ENCODE assay signal across 8 cellular contexts in the genomic region with DNA sequence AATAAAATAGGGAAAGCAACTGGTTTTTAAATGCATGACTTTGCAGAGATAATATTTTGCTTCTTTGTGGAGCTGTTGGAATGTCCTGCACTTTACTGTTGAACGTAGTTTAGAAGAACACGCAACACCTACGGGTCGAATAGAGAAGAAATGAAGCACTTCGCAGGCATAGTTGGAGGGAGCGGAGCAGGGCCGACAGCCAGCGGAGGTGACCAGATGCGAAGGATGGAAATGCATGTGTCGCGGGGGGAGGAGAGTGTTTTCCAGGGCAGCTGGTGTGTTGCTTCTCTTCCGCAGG. TPM values are rescaled to one million over a fixed set of nuclear protein-coding genes. Genes with fewer than 3 reads are reported as not detected.
DNase-seq lines count a peak whose midpoint lies in the region; ATAC-seq and TF ChIP-seq lines count a peak whose summit lies in the region.

No MANE protein-coding gene starts in this region.

- no peaks in the 10 kb centered on the region for H3K27me3 ChIP-seq in OCI-LY1 (ENCODE audit: insufficient read depth, low read length)
- H3K27me3 ChIP-seq in mesenchymal stem cell (ENCODE audit: control insufficient read depth in 1 of 2, insufficient read depth in 1 of 2, low read length in 2 of 2), result no peaks in the 10 kb centered on the region

- peaks cover 6% of the 10 kb centered on the region for H3K36me3 ChIP-seq in OCI-LY1 (ENCODE audit: insufficient read depth, low read length)
- peaks cover 4% of the 10 kb centered on the region in 2 experiments for H3K36me3 ChIP-seq in mesenchymal stem cell (ENCODE audit: control insufficient read depth in 1 of 2, insufficient read depth in 2 of 2, low read depth in 1 of 2, low read length in 2 of 2)

- H3K14ac ChIP-seq in mesenchymal stem cell (ENCODE audit: low read length in 2 of 2), result peak overlapping the region in 1 of 2 experiments; percentile 72

- WGBS in mesenchymal stem cell, result 4% methylated on average over 12 of the region's 12 CpGs

- H3K79me1 ChIP-seq in mesenchymal stem cell (replicated peaks; ENCODE audit: low read length, poor library complexity, severe bottlenecking), result peaks cover 7% of the 10 kb centered on the region

- no peaks in the 10 kb centered on the region for H3K9me2 ChIP-seq in OCI-LY1 (ENCODE audit: low read depth, low read length)

- H3K4me1 ChIP-seq in OCI-LY1 (ENCODE audit: insufficient read depth, low read length, severe bottlenecking) (peaks cover 38% of the 10 kb centered on the region), mesenchymal stem cell (ENCODE audit: control insufficient read depth, insufficient read depth, low read depth, low read length) (peaks cover 9% of the 10 kb centered on the region)

- peak overlapping the region; percentile 58 for H4K8ac ChIP-seq in mesenchymal stem cell (ENCODE audit: low read length)

- H3K9ac ChIP-seq in OCI-LY1 (ENCODE audit: low read length) (peak overlapping the region; percentile 89), mesenchymal stem cell (ENCODE audit: low read length) (peak overlapping the region; percentile 95)

- H3K79me2 ChIP-seq in OCI-LY1 (ENCODE audit: insufficient read depth, low read length), result peaks cover 49% of the 10 kb centered on the region

- H3K23ac ChIP-seq in mesenchymal stem cell (ENCODE audit: low read length in 2 of 2), result peak overlapping the region in 1 of 2 experiments; percentile 84

- H3K27ac Mint-ChIP-seq in activated CD4-positive, alpha-beta T cell treated with anti-CD3 and anti-CD28 coated beads for 36 hours, result peak overlapping the region; percentile 93
- H3K27ac Mint-ChIP-seq in type B pancreatic cell, result peak overlapping the region; percentile 88

- H3K9me3 ChIP-seq in OCI-LY1 (ENCODE audit: low read length), result no peaks in the 10 kb centered on the region
- no peaks in the 10 kb centered on the region for H3K9me3 ChIP-seq in mesenchymal stem cell (ENCODE audit: control insufficient read depth, low read length)

- H3K36me3 Mint-ChIP-seq in activated CD4-positive, alpha-beta T cell treated with anti-CD3 and anti-CD28 coated beads for 36 hours (ENCODE audit: low read depth), result peaks cover 22% of the 10 kb centered on the region
- H3K36me3 Mint-ChIP-seq in type B pancreatic cell, result peaks cover 21% of the 10 kb centered on the region

- H3K4me3 ChIP-seq in OCI-LY1 (ENCODE audit: low read depth, low read length, poor library complexity, severe bottlenecking) (peak overlapping the region; percentile 92), mesenchymal stem cell (ENCODE audit: insufficient read depth in 1 of 2, low read depth in 1 of 2, low read length in 2 of 2) (peak overlapping the region; percentile 84 to 99)

- no peak for ATAC-seq in activated CD4-positive, alpha-beta T cell treated with anti-CD3 and anti-CD28 coated beads for 36 hours
- ATAC-seq in GM19035 (IDR thresholded peaks at IDR 0.05; ENCODE audit: unreplicated experiment), result no peak

- peaks cover 49% of the 10 kb centered on the region for H3K4me1 Mint-ChIP-seq in activated CD4-positive, alpha-beta T cell treated with anti-CD3 and anti-CD28 coated beads for 36 hours
- H3K4me1 Mint-ChIP-seq in type B pancreatic cell (ENCODE audit: unreplicated experiment), result peaks cover 41% of the 10 kb centered on the region

- H3K4ac ChIP-seq in mesenchymal stem cell (ENCODE audit: low read depth in 1 of 2, low read length in 2 of 2), result no peak overlapping the region

- H3K27me3 Mint-ChIP-seq in activated CD4-positive, alpha-beta T cell treated with anti-CD3 and anti-CD28 coated beads for 36 hours, result no peaks in the 10 kb centered on the region
- no peaks in the 10 kb centered on the region for H3K27me3 Mint-ChIP-seq in type B pancreatic cell

- H2BK12ac ChIP-seq in mesenchymal stem cell (ENCODE audit: low read length in 2 of 2), result no peak overlapping the region

- no peak overlapping the region for H3K27ac ChIP-seq in OCI-LY1 (ENCODE audit: low read depth, low read length, poor library complexity, severe bottlenecking)
- no peak overlapping the region for H3K27ac ChIP-seq in mesenchymal stem cell (ENCODE audit: low read length, poor library complexity, severe bottlenecking)

- H2AFZ ChIP-seq in OCI-LY1 (ENCODE audit: low read length) (no peak overlapping the region), mesenchymal stem cell (ENCODE audit: low read depth, low read length) (no peak overlapping the region)

- peak; percentile 38 for DNase-seq in activated CD4-positive, alpha-beta T cell treated with anti-CD3 and anti-CD28 coated beads for 36 hours
- no peak for DNase-seq in activated CD4-positive, alpha-beta T cell treated with anti-CD3 and anti-CD28 coated beads for 4 hours
- DNase-seq in cerebellar cortex (ENCODE audit: low spot score), result peak; percentile 47
- peak; percentile 48 for DNase-seq in mesenchymal stem cell
- no peak for DNase-seq in type B pancreatic cell (ENCODE audit: extremely low spot score, unreplicated experiment)
- DNase-seq in pons (ENCODE audit: low spot score), result no peak

- intact Hi-C loops in activated CD4-positive, alpha-beta T cell treated with anti-CD3 and anti-CD28 coated beads for 36 hours (cut with DNase I, micrococcal nuclease), result loop anchor here in 1 of 2 experiments (2.0 to 10.0 kb wide), 8 partner anchors 240 to 1628 kb away; a partner anchor contains a TSS

- H4K91ac ChIP-seq in mesenchymal stem cell (ENCODE audit: low read length), result no peak overlapping the region

- TF ChIP-seq CTCF in OCI-LY1 (IDR thresholded peaks at IDR 0.05; ENCODE audit: low read length), result no peak
- peak; percentile 13 for TF ChIP-seq CTCF in type B pancreatic cell (conservative IDR thresholded peaks at IDR 0.05)

- POLR2A ChIA-PET in activated CD4-positive, alpha-beta T cell treated with anti-CD3 and anti-CD28 coated beads for 36 hours (lab: Charles Lee), result interaction anchor here (0.6 to 1.5 kb wide), 2 partner anchors 72 to 198 kb away, joined by 3 to 4 read pairs; a partner anchor contains a TSS

- no peak overlapping the region for H2BK5ac ChIP-seq in mesenchymal stem cell (ENCODE audit: low read depth, low read length, poor library complexity, severe bottlenecking)

- H3K18ac ChIP-seq in mesenchymal stem cell (ENCODE audit: low read depth in 1 of 2, low read length in 2 of 2), result peak overlapping the region; percentile 9 to 60

- H2BK15ac ChIP-seq in mesenchymal stem cell (ENCODE audit: low read depth, poor library complexity, severe bottlenecking), result no peak overlapping the region

- no peaks in the 10 kb centered on the region; the same call in 1 of the 2 replicates for H4K20me1 ChIP-seq in OCI-LY1 (ENCODE audit: insufficient read depth, low read length)

- CTCF ChIA-PET in activated CD4-positive, alpha-beta T cell treated with anti-CD3 and anti-CD28 coated beads for 36 hours (lab: Charles Lee), result interaction anchor here (0.6 to 2.2 kb wide), 6 partner anchors 8 to 190 kb away, joined by 3 to 11 read pairs (median 4); no protein-coding TSS in a partner anchor

- H3F3A ChIP-seq in OCI-LY1 (ENCODE audit: insufficient read depth, low read length), result no peaks in the 10 kb centered on the region

- no peak overlapping the region for H2AK5ac ChIP-seq in mesenchymal stem cell (ENCODE audit: low read length, severe bottlenecking)

- no peak overlapping the region for H2BK120ac ChIP-seq in mesenchymal stem cell (ENCODE audit: low read depth, low read length)

- peak overlapping the region; percentile 94 for H3K4me3 Mint-ChIP-seq in activated CD4-positive, alpha-beta T cell treated with anti-CD3 and anti-CD28 coated beads for 36 hours
- H3K4me3 Mint-ChIP-seq in type B pancreatic cell, result peak overlapping the region; percentile 90

- no peaks in the 10 kb centered on the region for H3K9me3 Mint-ChIP-seq in activated CD4-positive, alpha-beta T cell treated with anti-CD3 and anti-CD28 coated beads for 36 hours (ENCODE audit: low read depth)
- no peaks in the 10 kb centered on the region for H3K9me3 Mint-ChIP-seq in type B pancreatic cell

- H3K4me2 ChIP-seq in OCI-LY1 (ENCODE audit: low read length), result peak overlapping the region; percentile 95
- H3K4me2 ChIP-seq in mesenchymal stem cell (ENCODE audit: low read length, poor library complexity, severe bottlenecking), result peak overlapping the region; percentile 87

RNA-seq across cellular contexts. Expression of a gene that starts 0.8 kb away (rescaled TPM):
- total RNA-seq in activated CD4-positive, alpha-beta T cell treated with anti-CD3 and anti-CD28 coated beads for 36 hours, result 10 to 100 TPM; 25.9 to 29.6 TPM
- polyA plus RNA-seq in mesenchymal stem cell (2013, experiment 1 of 2), result 12.3 TPM
- polyA plus RNA-seq in mesenchymal stem cell (2013, experiment 2 of 2), result 12.5 TPM
- total RNA-seq in type B pancreatic cell (ENCODE audit: low replicate concordance), result 28.7 and 30.1 TPM in 2 replicates

Comparison
In these comparisons a context has a peak if more than half of its experiments do, and no peak if none do; other contexts are left out.
1. DNase-seq: peak in activated CD4-positive, alpha-beta T cell treated with anti-CD3 and anti-CD28 coated beads for 36 hours (single experiment), cerebellar cortex (single experiment) and mesenchymal stem cell (single experiment); none in activated CD4-positive, alpha-beta T cell treated with anti-CD3 and anti-CD28 coated beads for 4 hours (0 of 2), type B pancreatic cell (single experiment) and pons (single experiment).